8 cellular contexts compared by ENCODE assay signal in the genomic region with DNA sequence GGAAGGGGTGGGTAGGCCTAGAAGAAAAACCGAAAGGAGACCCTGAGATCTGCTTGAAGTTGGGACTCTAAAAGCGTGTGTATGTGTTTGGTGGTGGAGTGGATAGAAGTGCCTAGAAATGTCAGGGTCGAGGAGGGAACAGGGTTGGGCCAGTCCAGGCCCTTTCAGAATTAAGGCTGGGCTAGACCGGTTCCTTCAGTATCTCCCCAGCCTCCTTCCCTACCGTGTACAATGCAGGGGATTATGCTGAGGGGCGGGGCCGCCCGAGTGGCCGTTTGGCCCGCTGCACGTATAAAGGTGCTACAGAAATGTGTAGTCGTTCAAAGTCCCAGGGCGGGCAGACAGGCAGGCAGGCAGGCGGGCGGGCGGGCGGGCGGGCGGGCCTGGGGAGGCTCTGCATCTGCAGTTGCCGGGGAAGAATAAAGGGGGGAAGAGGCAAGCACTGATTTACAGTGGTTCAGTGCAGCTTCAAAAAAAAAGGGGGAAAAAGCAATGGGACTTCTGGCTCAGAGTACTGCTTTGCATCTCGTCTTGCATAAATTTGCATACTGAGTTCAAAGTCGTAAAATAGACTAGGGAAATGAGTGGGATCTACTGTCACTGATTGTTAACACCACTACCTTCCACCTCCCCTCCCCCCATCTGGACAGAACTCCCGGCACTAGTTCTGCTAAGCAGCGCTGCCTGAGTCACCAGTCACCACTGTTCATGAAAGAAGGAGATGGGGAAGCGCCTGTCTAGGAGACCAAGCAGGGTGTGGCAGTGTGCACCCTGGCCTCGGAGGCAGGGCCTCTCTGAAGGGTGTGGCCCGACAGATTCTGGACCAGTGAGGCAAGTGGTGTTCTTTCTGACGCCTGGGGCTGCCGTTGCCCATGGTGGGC. TPM values are rescaled to one million over a fixed set of nuclear protein-coding genes. Genes with fewer than 3 reads are reported as not detected.
DNase-seq lines count a peak whose midpoint lies in the region; ATAC-seq and TF ChIP-seq lines count a peak whose summit lies in the region.

No MANE protein-coding gene starts in this region.

- H3K4me1 Mint-ChIP-seq in stimulated activated naive CD8-positive, alpha-beta T cell treated with anti-CD3 and anti-CD28 coated beads, Interleukin-15, Interleukin-2, amounts not matched to agents 100 ng/mL and 50 ng/mL, for 24 hours (ENCODE audit: low read depth): peaks cover 28% of the 10 kb centered on the region

- peaks cover 59% of the 10 kb centered on the region for H3K27me3 Mint-ChIP-seq in stimulated activated naive CD8-positive, alpha-beta T cell treated with anti-CD3 and anti-CD28 coated beads, Interleukin-15, Interleukin-2, amounts not matched to agents 100 ng/mL and 50 ng/mL, for 24 hours

- intact Hi-C loops in testis (cut with DNase I; ENCODE audit: low total_unique reads): no loop called here

- no peak for DNase-seq in stimulated activated naive CD8-positive, alpha-beta T cell treated with anti-CD3 and anti-CD28 coated beads, Interleukin-15, Interleukin-2, amounts not matched to agents 100 U/mL and 50 U/mL, for 24 hours
- DNase-seq in astrocyte of the cerebellum (ENCODE audit: low read depth): no peak
- peak; percentile 72 for DNase-seq in left lobe of liver (ENCODE audit: low spot score)
- DNase-seq in NCI-H524 treated with DMSO at 0.1 percent for 48 hours (lab: John Stamatoyannopoulos, UW): no peak
- DNase-seq in testis: no peak
- no peak for DNase-seq in NCI-H2196 treated with DMSO at 0.1 percent for 48 hours (lab: John Stamatoyannopoulos, UW; ENCODE audit: unreplicated experiment)

- ATAC-seq in stimulated activated naive CD8-positive, alpha-beta T cell treated with anti-CD3 and anti-CD28 coated beads, Interleukin-15, Interleukin-2, amounts not matched to agents 100 U/mL and 50 U/mL, for 24 hours: no peak
- ATAC-seq in left lobe of liver (peak; percentile 69), HG03354 (IDR thresholded peaks at IDR 0.05; ENCODE audit: poor library complexity, severe bottlenecking, unreplicated experiment) (no peak)

- H3K27ac Mint-ChIP-seq in stimulated activated naive CD8-positive, alpha-beta T cell treated with anti-CD3 and anti-CD28 coated beads, Interleukin-15, Interleukin-2, amounts not matched to agents 100 ng/mL and 50 ng/mL, for 24 hours: peak overlapping the region; percentile 31

- H3K27me3 ChIP-seq in testis: no peaks in the 10 kb centered on the region

- no peaks in the 10 kb centered on the region for H3K36me3 Mint-ChIP-seq in stimulated activated naive CD8-positive, alpha-beta T cell treated with anti-CD3 and anti-CD28 coated beads, Interleukin-15, Interleukin-2, amounts not matched to agents 100 ng/mL and 50 ng/mL, for 24 hours (ENCODE audit: low read depth)

- no peak for TF ChIP-seq POLR2A in testis (IDR thresholded peaks at IDR 0.05)

- peak overlapping the region in 1 of 2 donors; percentile 23 for H3K27ac ChIP-seq in testis

- H3K9me3 Mint-ChIP-seq in stimulated activated naive CD8-positive, alpha-beta T cell treated with anti-CD3 and anti-CD28 coated beads, Interleukin-15, Interleukin-2, amounts not matched to agents 100 ng/mL and 50 ng/mL, for 24 hours: no peaks in the 10 kb centered on the region

- WGBS in testis, 2 donors: 22 to 30% methylated on average over 29 of the region's 29 CpGs

- H3K4me3 Mint-ChIP-seq in stimulated activated naive CD8-positive, alpha-beta T cell treated with anti-CD3 and anti-CD28 coated beads, Interleukin-15, Interleukin-2, amounts not matched to agents 100 ng/mL and 50 ng/mL, for 24 hours: no peak overlapping the region

- no peaks in the 10 kb centered on the region for H3K36me3 ChIP-seq in testis (ENCODE audit: low read depth, missing control alignments)

- TF ChIP-seq CTCF in astrocyte of the cerebellum (IDR thresholded peaks at IDR 0.05; ENCODE audit: low read depth, low read length, missing control alignments) (no peak), testis (IDR thresholded peaks at IDR 0.05) (no peak)

- H3K9me3 ChIP-seq in testis: no peaks in the 10 kb centered on the region

- in situ Hi-C loops in astrocyte of the cerebellum (cut with HindIII; ENCODE audit: low sequenced_read_pairs): no loop called here

- peaks cover 8% of the 10 kb centered on the region for H3K4me1 ChIP-seq in testis

- peak overlapping the region; percentile 55 for H3K4me3 ChIP-seq in astrocyte of the cerebellum (ENCODE audit: low read depth, low read length)
- H3K4me3 ChIP-seq in testis: no peak overlapping the region

RNA-seq across cellular contexts. Expression of a gene that starts 3.6 kb away (rescaled TPM):
- total RNA-seq in left lobe of liver: 404 TPM
- 100 to 1,000 TPM; 100 to 118 TPM for total RNA-seq in testis
- 180 TPM for polyA plus RNA-seq in testis (ENCODE audit: insufficient read depth, low read depth, low replicate concordance)

RNA-seq across cellular contexts. Expression of a gene that starts 58.5 kb away (rescaled TPM):
- total RNA-seq in left lobe of liver: 55.4 TPM
- total RNA-seq in testis: 100 to 1,000 TPM; 169 to 308 TPM
- polyA plus RNA-seq in testis (ENCODE audit: insufficient read depth, low read depth, low replicate concordance): 228 TPM
